ENCODE assay signal across 8 cellular contexts in the genomic region with DNA sequence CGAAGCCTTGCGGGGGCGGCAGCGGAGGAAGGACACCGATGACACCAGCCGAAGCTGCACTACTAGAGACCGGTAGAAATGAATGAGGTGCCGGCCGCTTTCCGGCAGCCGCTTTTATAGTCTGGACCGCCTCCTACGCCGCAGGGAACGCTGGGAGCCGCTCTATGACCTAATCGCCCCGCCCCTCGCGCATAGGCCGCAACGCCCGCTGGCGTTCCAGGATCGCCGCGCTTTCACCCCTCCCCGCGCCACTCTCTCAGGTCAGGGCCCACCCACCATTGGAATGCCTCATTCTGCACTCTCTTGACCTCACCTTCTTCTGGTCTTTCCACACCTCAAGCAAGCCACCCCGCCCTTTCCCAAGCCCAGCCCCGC. TPM values are rescaled to one million over a fixed set of nuclear protein-coding genes. Genes with fewer than 3 reads are reported as not detected.
A peak's percentile ranks its signal among the peaks of the same experiment; 100 is the strongest.
DNase-seq lines count a peak whose midpoint lies in the region; ATAC-seq and TF ChIP-seq lines count a peak whose summit lies in the region.

Gene DDX5, minus strand, starts transcription at position 89 of the 375 bp plus-strand sequence. CDS start 170 bp downstream, outside the sequence.

- H3K27ac Mint-ChIP-seq in CD4-positive, alpha-beta T cell: peak within 1 kb of the TSS; percentile 99
- peak within 1 kb of the TSS; percentile 99 for H3K27ac Mint-ChIP-seq in effector memory CD8-positive, alpha-beta T cell
- peak within 1 kb of the TSS; percentile 100 for H3K27ac Mint-ChIP-seq in memory B cell

- intact Hi-C loops in CD4-positive, alpha-beta T cell (cut with DNase I, micrococcal nuclease): loop anchor here (1.0 to 10.0 kb wide), 9 partner anchors 9 to 884 kb away; partner anchors contain the start of genes POLG2 (in 2 of the 2), ICAM2 (in 1 of the 2), LIMD2 (in 1 of the 2) and MAP3K3 (in 1 of the 2)

- H3K27me3 Mint-ChIP-seq in CD4-positive, alpha-beta T cell: no peaks in the 10 kb centered on the region
- no peaks in the 10 kb centered on the region for H3K27me3 Mint-ChIP-seq in effector memory CD8-positive, alpha-beta T cell
- H3K27me3 Mint-ChIP-seq in memory B cell: no peaks in the 10 kb centered on the region

- peaks cover 96% of the 10 kb centered on the region for H3K36me3 Mint-ChIP-seq in CD4-positive, alpha-beta T cell (ENCODE audit: low read depth)
- H3K36me3 Mint-ChIP-seq in effector memory CD8-positive, alpha-beta T cell (ENCODE audit: insufficient read depth): peaks cover 81% of the 10 kb centered on the region
- H3K36me3 Mint-ChIP-seq in memory B cell: peaks cover 47% of the 10 kb centered on the region

- H3K4me1 Mint-ChIP-seq in CD4-positive, alpha-beta T cell (ENCODE audit: low read depth): peaks cover 61% of the 10 kb centered on the region
- peaks cover 37 to 55% of the 10 kb centered on the region in 2 donors for H3K4me1 Mint-ChIP-seq in effector memory CD8-positive, alpha-beta T cell (ENCODE audit: low read depth in 2 of 2)
- H3K4me1 Mint-ChIP-seq in memory B cell: peaks cover 37% of the 10 kb centered on the region

- H3K9me3 Mint-ChIP-seq in CD4-positive, alpha-beta T cell: no peaks in the 10 kb centered on the region
- no peaks in the 10 kb centered on the region for H3K9me3 Mint-ChIP-seq in effector memory CD8-positive, alpha-beta T cell
- H3K9me3 Mint-ChIP-seq in memory B cell: no peaks in the 10 kb centered on the region

- H3K27ac ChIP-seq in CD4-positive, alpha-beta T cell (ENCODE audit: low read depth, low read length): peak within 1 kb of the TSS; percentile 100

- H3K4me3 Mint-ChIP-seq in CD4-positive, alpha-beta T cell: peak within 1 kb of the TSS; percentile 99
- H3K4me3 Mint-ChIP-seq in effector memory CD8-positive, alpha-beta T cell: peak within 1 kb of the TSS; percentile 98 to 99
- peak within 1 kb of the TSS; percentile 100 for H3K4me3 Mint-ChIP-seq in memory B cell

- CTCF ChIA-PET in CD4-positive, alpha-beta T cell (lab: Charles Lee): interaction anchor here (3.6 to 4.0 kb wide), 3 partner anchors 9 to 87 kb away, joined by 26 to 40 read pairs (median 33); partner anchors contain the start of gene POLG2
- CTCF ChIA-PET in activated CD8-positive, alpha-beta memory T cell treated with anti-CD3 and anti-CD28 coated beads for 36 hours (lab: Charles Lee): interaction anchor here (1.0 to 1.4 kb wide), 3 partner anchors 9 to 15 kb away, joined by 4 to 15 read pairs (median 7); partner anchors contain the start of gene POLG2

- no peaks in the 10 kb centered on the region for H3K27me3 ChIP-seq in CD4-positive, alpha-beta T cell (ENCODE audit: control insufficient read depth, insufficient read depth, low read length)

- POLR2A ChIA-PET in CD4-positive, alpha-beta T cell (lab: Charles Lee): interaction anchor here (0.6 to 7.4 kb wide), 63 partner anchors 11 to 1825 kb away, joined by 3 to 453 read pairs (median 6); partner anchors contain the start of genes CCDC47, DDX42, ERN1 and ICAM2
- POLR2A ChIA-PET in activated CD8-positive, alpha-beta memory T cell treated with anti-CD3 and anti-CD28 coated beads for 36 hours (lab: Charles Lee): interaction anchor here (0.5 to 4.4 kb wide), 9 partner anchors 10 to 230 kb away, joined by 3 to 90 read pairs (median 5); partner anchors contain the start of gene POLG2

- peak; percentile 95 to 99 (median 97) for DNase-seq in CD4-positive, alpha-beta T cell
- DNase-seq in HS-27A (ENCODE audit: low read depth) (peak; percentile 80), NOMO-1 treated with DMSO at 0.1 percent for 48 hours (lab: John Stamatoyannopoulos, UW; ENCODE audit: unreplicated experiment) (peak; percentile 98), memory B cell (ENCODE audit: low spot score in 2 of 2) (peak; percentile 96 to 97)
- peak; percentile 95 to 96 (median 96) for DNase-seq in effector memory CD8-positive, alpha-beta T cell
- DNase-seq in stimulated activated CD8-positive, alpha-beta memory T cell treated with anti-CD3 and anti-CD28 coated beads, Interleukin-12 subunit alpha, Interleukin-12 subunit beta, amount 100 ng/mL, for 1 hour (ENCODE audit: low read depth): peak; percentile 95

- TF ChIP-seq CTCF in CD4-positive, alpha-beta T cell (IDR thresholded peaks at IDR 0.05): no peak

- H3K9me3 ChIP-seq in CD4-positive, alpha-beta T cell (ENCODE audit: control insufficient read depth, low read length): no peaks in the 10 kb centered on the region

- ATAC-seq in CD4-positive, alpha-beta T cell (ENCODE audit: poor library complexity): peak; percentile 65
- ATAC-seq in GM19467 (IDR thresholded peaks at IDR 0.05; ENCODE audit: unreplicated experiment): peak; percentile 49
- ATAC-seq in effector memory CD8-positive, alpha-beta T cell (replicated peaks): peak; percentile 62
- peak; percentile 58 for ATAC-seq in memory B cell (ENCODE audit: low read depth)

RNA-seq across cellular contexts. Expression of gene DDX5, which starts in this region (rescaled TPM):
- total RNA-seq in CD4-positive, alpha-beta T cell: 1,000 to 10,000 TPM; 2,388 to 2,534 TPM
- total RNA-seq in activated CD8-positive, alpha-beta memory T cell treated with anti-CD3 and anti-CD28 coated beads for 36 hours: 100 to 1,000 TPM; 679 to 698 TPM

Comparison
In these comparisons a context has a peak if more than half of its experiments do, and no peak if none do; other contexts are left out.
1. Peak in every context shown above with its lines: DNase-seq, ATAC-seq and H3K27ac ChIP-seq.